11 cellular contexts compared by ENCODE assay signal in the genomic region with DNA sequence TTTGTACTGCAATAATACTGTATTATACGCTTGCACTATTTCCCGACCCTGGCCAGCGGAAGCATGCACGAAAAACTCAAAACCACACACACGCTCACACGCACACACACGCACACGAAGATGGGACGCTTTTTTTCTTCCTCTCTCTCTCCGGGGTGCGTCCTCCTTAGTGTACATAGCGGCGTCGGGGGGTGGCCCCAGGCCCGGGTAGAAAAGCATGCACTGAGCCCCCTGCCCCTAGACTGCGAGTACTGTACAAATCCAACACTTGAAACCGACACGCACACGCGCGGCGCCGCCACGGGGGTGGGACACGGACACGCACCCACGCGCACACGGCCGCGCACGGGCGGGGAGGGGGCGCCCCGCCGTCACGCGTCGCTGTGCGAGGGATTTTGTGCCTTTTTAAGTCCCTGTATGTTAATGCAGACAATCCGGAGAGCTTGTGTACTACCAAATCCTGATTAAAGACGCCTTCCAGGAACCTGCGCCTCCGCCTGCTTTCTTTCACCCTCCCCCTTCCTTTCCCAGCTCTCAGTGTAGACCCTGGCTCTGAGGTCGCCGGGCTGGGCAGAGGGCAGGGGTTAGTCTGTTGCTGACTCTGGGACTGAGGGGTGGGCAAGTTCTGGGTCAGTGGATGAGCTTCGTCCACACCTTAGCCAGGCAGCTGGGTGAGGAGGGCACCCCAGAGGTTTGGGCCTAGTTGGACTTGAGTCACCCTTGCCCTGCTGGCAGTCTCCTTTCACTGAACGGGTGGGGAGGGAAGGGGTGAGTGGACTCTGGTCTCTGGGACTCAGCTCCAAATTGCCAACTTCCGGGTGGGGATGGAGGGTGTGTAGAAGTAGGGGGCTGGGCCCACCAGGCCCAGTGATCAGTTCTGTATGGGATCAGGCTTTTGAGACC. TPM values are rescaled to one million over a fixed set of nuclear protein-coding genes. Genes with fewer than 3 reads are reported as not detected.
DNase-seq lines count a peak whose midpoint lies in the region; ATAC-seq and TF ChIP-seq lines count a peak whose summit lies in the region.
"Had no signal": no experiment of that assay in that cellular context is flagged by ENCODE, and none has a peak within 500 bp of the region (broad histone marks: within the 10 kb centered on the region; RNA-seq: fewer than 3 reads in every experiment).

No MANE protein-coding gene starts in this region.

- no peak for ATAC-seq in left cardiac atrium

- POLR2A ChIA-PET in Caco-2 (lab: Charles Lee), result no interaction called here

- peak overlapping the region; percentile 62 to 75 for H3K9ac ChIP-seq in colonic mucosa (ENCODE audit: low read depth in 2 of 2, low read length in 2 of 2)

- H3K27me3 ChIP-seq in Caco-2 (replicated peaks; ENCODE audit: control insufficient read depth, insufficient read depth, low read length), result no peaks in the 10 kb centered on the region
- no peaks in the 10 kb centered on the region for H3K27me3 ChIP-seq in colonic mucosa

- no peak for TF ChIP-seq CTCF in Caco-2 (IDR thresholded peaks at IDR 0.05; ENCODE audit: insufficient read depth in 1 of 2, low read depth in 1 of 2, low read length in 1 of 2, severe bottlenecking in 1 of 2, unreplicated experiment in 1 of 2)
- TF ChIP-seq CTCF in colonic mucosa (IDR thresholded peaks at IDR 0.05), result no peak
- no peak for TF ChIP-seq CTCF in nephron (IDR thresholded peaks at IDR 0.05; ENCODE audit: unreplicated experiment in 3 of 3)

- intact Hi-C loops in Caco-2 (cut with micrococcal nuclease; ENCODE audit: unreplicated experiment), result no loop called here
- intact Hi-C loops in colonic mucosa (cut with DNase I), result no loop called here
- intact Hi-C loops in left cardiac atrium (cut with DNase I), result no loop called here

- H3K9me3 ChIP-seq in Caco-2, result no peaks in the 10 kb centered on the region
- H3K9me3 ChIP-seq in colonic mucosa, result no peaks in the 10 kb centered on the region

- H3K36me3 Mint-ChIP-seq in Caco-2 (ENCODE audit: insufficient read depth, unreplicated experiment), result no peaks in the 10 kb centered on the region
- no peaks in the 10 kb centered on the region for H3K36me3 Mint-ChIP-seq in nephron (ENCODE audit: low read depth)

- H3K4me1 ChIP-seq in Caco-2 (peaks cover 47% of the 10 kb centered on the region), colonic mucosa (peaks cover 18% of the 10 kb centered on the region)

- H3K27ac ChIP-seq in colonic mucosa, result peak overlapping the region; percentile 88

- H3K27me3 Mint-ChIP-seq in Caco-2 (ENCODE audit: insufficient read depth, unreplicated experiment) (no peaks in the 10 kb centered on the region), nephron (ENCODE audit: low read depth) (peaks cover 57% of the 10 kb centered on the region)

- no peaks in the 10 kb centered on the region for H3K36me3 ChIP-seq in Caco-2 (ENCODE audit: control insufficient read depth, insufficient read depth, low read length)
- H3K36me3 ChIP-seq in colonic mucosa, result no peaks in the 10 kb centered on the region

- H3K9me3 Mint-ChIP-seq in Caco-2 (ENCODE audit: unreplicated experiment), result no peaks in the 10 kb centered on the region
- no peaks in the 10 kb centered on the region for H3K9me3 Mint-ChIP-seq in nephron

- BruUV-seq in Caco-2 (replicated peaks; lab: Mats Ljungman, UMichigan), result no TSS peak

- H3K27ac Mint-ChIP-seq in Caco-2 (ENCODE audit: unreplicated experiment) (no peak overlapping the region), nephron (peak overlapping the region; percentile 27 to 90 (median 68))

- H3K4me3 Mint-ChIP-seq in Caco-2 (ENCODE audit: unreplicated experiment) (peak overlapping the region; percentile 9), nephron (peak overlapping the region; percentile 72 to 75 (median 74))

- CTCF ChIA-PET in Caco-2 (lab: Charles Lee), result interaction anchor here (0.5 kb wide), 1 partner anchor 179 kb away, joined by 4 read pairs; a partner anchor contains a TSS

- peaks cover 21% of the 10 kb centered on the region for H3K4me1 Mint-ChIP-seq in Caco-2 (ENCODE audit: low read depth, unreplicated experiment)
- H3K4me1 Mint-ChIP-seq in nephron, result peaks cover 29% of the 10 kb centered on the region

- DNase-seq in Caco-2, result no peak
- peak; percentile 14 for DNase-seq in T follicular helper cell (ENCODE audit: low read depth)
- DNase-seq in colonic mucosa, result peak; percentile 86
- DNase-seq in GM03348 (ENCODE audit: low spot score), result no peak
- no peak for DNase-seq in AG08396 (ENCODE audit: low spot score)
- DNase-seq in NCI-H2227 treated with DMSO at 0.1 percent for 48 hours (lab: John Stamatoyannopoulos, UW), result no peak
- DNase-seq in left cardiac atrium, result no peak
- DNase-seq: amygdala, islet precursor cell, OCI-M1 had no signal

- H3K4me3 ChIP-seq in Caco-2 (ENCODE audit: low read depth, low read length), result no peak overlapping the region
- peak overlapping the region; percentile 36 for H3K4me3 ChIP-seq in colonic mucosa

RNA-seq across cellular contexts. Expression of a gene that starts 21.6 kb away (rescaled TPM):
- total RNA-seq in Caco-2 (2022), result not detected in 2 replicates
- not detected for total RNA-seq in colonic mucosa
- total RNA-seq in left cardiac atrium, result not detected

RNA-seq across cellular contexts. Expression of a gene that starts 32.2 kb away (rescaled TPM):
- total RNA-seq in Caco-2 (2022), result not detected in 2 replicates
- 1 to 10 TPM in 1 of 2 donors, under 1 TPM in 1; 0.69 to 1.8 TPM for total RNA-seq in colonic mucosa
- 1 to 10 TPM in 1 of 2 donors, under 1 TPM in 1; 0.85 to 1.5 TPM for total RNA-seq in left cardiac atrium

RNA-seq across cellular contexts. Expression of a gene that starts 33.1 kb away (rescaled TPM):
- 0.51 and 0.61 TPM in 2 replicates for total RNA-seq in Caco-2 (2022)
- 1 to 10 TPM in 1 of 2 donors, under 1 TPM in 1; 0.48 to 1.0 TPM for total RNA-seq in colonic mucosa
- under 1 TPM; 0.13 to 0.24 TPM for total RNA-seq in left cardiac atrium

RNA-seq across cellular contexts. Expression of a gene that starts 47.1 kb away (rescaled TPM):
- total RNA-seq in Caco-2 (2022), result 56.1 and 62.6 TPM in 2 replicates
- total RNA-seq in colonic mucosa, result 10 to 100 TPM; 76.8 to 99.4 TPM
- 10 to 100 TPM; 22.7 to 35.4 TPM for total RNA-seq in left cardiac atrium

Comparison
In these comparisons a context has a peak if more than half of its experiments do, and no peak if none do; other contexts are left out.
1. DNase-seq: peak in T follicular helper cell (single experiment) and colonic mucosa (single experiment); none in Caco-2 (0 of 2), GM03348 (single experiment), AG08396 (single experiment), NCI-H2227 treated with DMSO at 0.1 percent for 48 hours (single experiment) and left cardiac atrium (single experiment).